In the genomic region with DNA sequence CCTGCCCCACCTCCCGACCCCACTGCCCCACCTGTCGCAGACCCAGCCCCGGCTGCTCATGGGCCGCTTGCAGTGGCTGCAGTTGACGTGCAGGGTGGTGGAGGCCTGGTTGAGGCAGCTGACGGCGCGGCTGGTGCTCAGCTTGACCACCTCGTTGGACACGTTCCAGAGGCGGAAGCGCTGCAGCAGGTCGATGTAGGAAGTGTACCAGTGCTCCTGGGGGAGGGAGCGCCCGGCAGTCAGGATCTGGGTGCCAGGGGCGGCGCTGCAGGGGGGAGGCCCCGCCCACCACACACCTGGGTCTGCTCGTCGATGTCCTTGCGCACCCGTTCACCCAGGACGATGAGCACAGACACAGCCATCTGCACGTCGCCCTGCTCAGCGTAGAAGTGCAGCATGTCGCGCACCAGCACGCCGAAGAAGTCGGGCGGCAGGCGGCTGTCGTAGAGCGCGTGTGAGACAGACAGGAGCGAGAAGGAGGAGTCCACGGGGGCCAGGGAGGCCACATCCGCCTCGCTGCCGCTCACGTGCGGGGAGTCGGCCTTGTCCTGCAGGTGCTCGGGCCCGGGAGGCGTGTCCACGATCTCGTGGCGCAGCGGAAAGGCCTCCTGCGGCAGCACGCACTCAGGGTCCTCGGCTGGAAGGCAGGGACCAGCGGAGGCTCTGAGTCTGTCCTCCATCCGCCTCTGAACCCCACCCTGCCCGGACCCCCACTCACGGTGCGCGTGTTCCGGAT, we compare ENCODE assay signal across 10 cellular contexts. TPM values are rescaled to one million over a fixed set of nuclear protein-coding genes. Genes with fewer than 3 reads are reported as not detected.
DNase-seq lines count a peak whose midpoint lies in the region; ATAC-seq, FAIRE-seq and TF ChIP-seq lines count a peak whose summit lies in the region.
"Had no signal": no experiment of that assay in that cellular context is flagged by ENCODE, and none has a peak within 500 bp of the region (broad histone marks: within the 10 kb centered on the region; RNA-seq: fewer than 3 reads in every experiment).

No MANE protein-coding gene starts in this region.

- H3K4me2 ChIP-seq in K562 (ENCODE audit: insufficient read depth, low read length) (no peak overlapping the region), trophoblast cell (ENCODE audit: low read length) (no peak overlapping the region)

- H2BK5ac ChIP-seq in trophoblast cell (ENCODE audit: low read depth, low read length, poor library complexity), result no peak overlapping the region

- intact Hi-C loops in Calu3 (cut with micrococcal nuclease; ENCODE audit: unreplicated experiment), result no loop called here
- intact Hi-C loops in K562 (cut with micrococcal nuclease), result loop anchor here (5.0 kb wide), 1 partner anchor 288 kb away; a partner anchor contains a TSS

- H2AFZ ChIP-seq in K562 (ENCODE audit: low read depth, low read length) (no peak overlapping the region), trophoblast cell (ENCODE audit: insufficient read depth, low read length, poor library complexity) (no peak overlapping the region)

- 0 out of 4 replicates have a peak overlapping the region, but pooled peaks of 1 of the 2 experiments have one; percentile 21 for H3K9ac ChIP-seq in K562 (ENCODE audit: insufficient read depth in 1 of 2, low read depth in 2 of 2, low read length in 2 of 2)
- no peak overlapping the region for H3K9ac ChIP-seq in trophoblast cell (ENCODE audit: low read length)

- 93% methylated on average over 34 of the region's 61 CpGs for WGBS in K562 (ENCODE audit: insufficient coverage, low coverage, missing lambda C conversion rate)
- no CpG with 5 or more reads among the region's 61 CpGs for WGBS in trophoblast cell (ENCODE audit: extremely low coverage, insufficient coverage, insufficient read length)

- peaks cover 92% of the 10 kb centered on the region for H3K36me3 Mint-ChIP-seq in Calu3 (ENCODE audit: insufficient read depth, unreplicated experiment)

- no peak overlapping the region for H3K14ac ChIP-seq in trophoblast cell (ENCODE audit: low read length)

- peaks cover 15% of the 10 kb centered on the region for H3K9me1 ChIP-seq in K562 (ENCODE audit: control insufficient read depth, insufficient read depth, low read length)

- H3K79me1 ChIP-seq in trophoblast cell (ENCODE audit: low read length), result peaks cover 14% of the 10 kb centered on the region

- no peak overlapping the region for H3K18ac ChIP-seq in trophoblast cell (ENCODE audit: low read length)

- H3K27me3 Mint-ChIP-seq in Calu3 (ENCODE audit: unreplicated experiment), result no peaks in the 10 kb centered on the region

- H2BK120ac ChIP-seq in trophoblast cell (ENCODE audit: insufficient read depth, low read length, poor library complexity), result no peak overlapping the region

- no peak overlapping the region for H4K91ac ChIP-seq in trophoblast cell (ENCODE audit: low read depth, low read length)

- H2BK12ac ChIP-seq in trophoblast cell (ENCODE audit: low read length), result no peak overlapping the region

- POLR2A ChIA-PET in K562 (lab: Yijun Ruan, JAX), result no interaction called here

- peaks cover 21% of the 10 kb centered on the region for H4K20me1 ChIP-seq in K562 (replicated peaks; ENCODE audit: control insufficient read depth, insufficient read depth, low read length)

- no peak for TF ChIP-seq RAD21 in K562 (CRISPR knock-in tag; conservative IDR thresholded peaks at IDR 0.05 in 1 of 2, IDR thresholded peaks at IDR 0.05 in 1 of 2)

- no peaks in the 10 kb centered on the region for H3K9me3 ChIP-seq in K562 (replicated peaks; ENCODE audit: control insufficient read depth, insufficient read depth, low read depth, low read length)
- peaks cover 6% of the 10 kb centered on the region for H3K9me3 ChIP-seq in trophoblast cell (ENCODE audit: insufficient read depth, low read depth, low read length)

- ATAC-seq in K562, result no peak
- no peak for ATAC-seq in GM18502 (IDR thresholded peaks at IDR 0.05; ENCODE audit: poor library complexity, unreplicated experiment)

- H3K27me3 ChIP-seq in K562 (ENCODE audit: control insufficient read depth in 2 of 2, insufficient read depth in 2 of 2, low read length in 2 of 2) (no peaks in the 10 kb centered on the region), trophoblast cell (ENCODE audit: insufficient read depth, low read length) (no peaks in the 10 kb centered on the region)

- peak overlapping the region; percentile 94 for H3K4me3 Mint-ChIP-seq in Calu3 (ENCODE audit: low read depth, unreplicated experiment)

- no peak overlapping the region for H3K27ac ChIP-seq in K562 (ENCODE audit: extremely low read depth, low read depth, low read length)
- no peak overlapping the region for H3K27ac ChIP-seq in trophoblast cell (ENCODE audit: low read depth, low read length)

- H3K79me2 ChIP-seq in K562 (ENCODE audit: control insufficient read depth, insufficient read depth, low read length) (peaks cover 54% of the 10 kb centered on the region), trophoblast cell (ENCODE audit: control insufficient read depth, insufficient read depth, low read length, poor library complexity) (peaks cover 20% of the 10 kb centered on the region)

- H2AK5ac ChIP-seq in trophoblast cell (ENCODE audit: low read length), result no peak overlapping the region

- TF ChIP-seq EP300 in K562 (IDR thresholded peaks at IDR 0.05; ENCODE audit: low read length), result no peak

- H4K12ac ChIP-seq in trophoblast cell (ENCODE audit: low read depth, low read length), result no peak overlapping the region

- DNase-seq in Calu3, result no peak
- peak; percentile 38 for DNase-seq in NCI-H187 treated with DMSO at 0.1 percent for 48 hours (lab: John Stamatoyannopoulos, UW)
- no peak for DNase-seq in K562 (ENCODE audit: extremely low read depth in 1 of 4, low spot score in 3 of 4)
- no peak for DNase-seq in trophoblast cell
- DNase-seq in NOMO-1 (lab: John Stamatoyannopoulos, UW; ENCODE audit: unreplicated experiment in 2 of 2), result no peak
- no peak for DNase-seq in NCI-H1694 treated with DMSO at 0.1 percent for 48 hours (lab: John Stamatoyannopoulos, UW)
- DNase-seq in T-helper 9 cell, result no peak

- peaks cover 16% of the 10 kb centered on the region for H3K4me1 Mint-ChIP-seq in Calu3 (ENCODE audit: low read depth, unreplicated experiment)

- peak overlapping the region; percentile 24 for H4K8ac ChIP-seq in trophoblast cell (ENCODE audit: low read depth, low read length)

- H3K4me1 ChIP-seq in K562 (replicated peaks in 1 of 2; ENCODE audit: control insufficient read depth in 2 of 2, insufficient read depth in 2 of 2, low read length in 2 of 2), result peaks cover 29 to 98% of the 10 kb centered on the region in 2 experiments
- peaks cover 28 to 34% of the 10 kb centered on the region in 2 experiments for H3K4me1 ChIP-seq in trophoblast cell (ENCODE audit: control insufficient read depth in 1 of 2, insufficient read depth in 2 of 2, low read length in 2 of 2)

- H3K4me3 ChIP-seq in K562 (no peak overlapping the region), trophoblast cell (ENCODE audit: low read depth, low read length) (peak overlapping the region; percentile 10)

- in situ Hi-C loops in K562 (cut with MboI), result no loop called here

- no peak overlapping the region for H3K4ac ChIP-seq in trophoblast cell (ENCODE audit: low read depth, low read length)

- no peak overlapping the region for H3K23ac ChIP-seq in trophoblast cell (ENCODE audit: low read length)

- H3K9me3 Mint-ChIP-seq in Calu3 (ENCODE audit: low read depth, unreplicated experiment), result no peaks in the 10 kb centered on the region
- H3K9me3 Mint-ChIP-seq: activated T-helper 1 cell treated with anti-CD3 and anti-CD28 coated beads, Interleukin-12 subunit alpha, Interleukin-12 subunit beta, Interleukin-2, Interleukin-4 antibody, amounts not matched to agents 30 ng/mL and 10 ng/mL and 1 ng/mL, durations not matched to agents 14 hours and 24 hours and 36 hours had no signal

- H3K27ac Mint-ChIP-seq in Calu3 (ENCODE audit: unreplicated experiment), result peak overlapping the region; percentile 89

- no peak for FAIRE-seq in K562 (lab: Jason Lieb, UNC)
- FAIRE-seq: islet of Langerhans had no signal

- no peak for TF ChIP-seq POLR2A in K562 (conservative IDR thresholded peaks at IDR 0.05)

- H3K36me3 ChIP-seq in K562 (ENCODE audit: control insufficient read depth, insufficient read depth, low read length) (peaks cover 68% of the 10 kb centered on the region), trophoblast cell (ENCODE audit: control insufficient read depth in 1 of 2, insufficient read depth in 2 of 2, low read length in 2 of 2) (peaks cover 54 to 57% of the 10 kb centered on the region in 2 experiments)

- TF ChIP-seq CTCF in Calu3 (IDR thresholded peaks at IDR 0.05; ENCODE audit: unreplicated experiment) (no peak), K562 (IDR thresholded peaks at IDR 0.05 in 2 of 3, conservative IDR thresholded peaks at IDR 0.05 in 1 of 3; ENCODE audit: insufficient read depth in 2 of 3, low read depth in 1 of 3, low read length in 3 of 3) (no peak)

- BruUV-seq in Calu3 (replicated peaks; lab: Mats Ljungman, UMichigan), result no TSS peak
- no TSS peak for BruUV-seq in K562 (replicated peaks; lab: Mats Ljungman, UMichigan)

- CTCF ChIA-PET in Calu3 (lab: Charles Lee), result interaction anchor here (1.2 to 1.4 kb wide), 2 partner anchors 20 to 22 kb away, joined by 3 read pairs; no protein-coding TSS in a partner anchor
- CTCF ChIA-PET in K562 (lab: Yijun Ruan, JAX; ENCODE audit: low intra/inter-chr PET ratio), result no interaction called here

RNA-seq across cellular contexts. Expression of a gene that starts 1.0 kb away (rescaled TPM):
- 88.3 and 90.5 TPM in 2 replicates for total RNA-seq in Calu3 (2022)
- total RNA-seq in K562 (2011; cell fraction: chromatin; rRNA removed; ENCODE audit: low replicate concordance), result 18.2 and 82.3 TPM in 2 replicates
- total RNA-seq in K562 (2011; cell fraction: nucleolus; rRNA removed), result 114 and 120 TPM in 2 replicates
- total RNA-seq in K562 (2011; cell fraction: nucleoplasm; rRNA removed), result 55.7 and 56.0 TPM in 2 replicates
- total RNA-seq in K562 (2014; rRNA removed), result 48.3 and 63.8 TPM in 2 replicates
- 9.6 and 15.8 TPM in 2 replicates for total RNA-seq in K562 (2014; rRNA removed; fragmentation: Illumina TruSeq; extraction: Trizol)
- 28.3 and 29.3 TPM in 2 replicates for total RNA-seq in K562 (2015; rRNA removed; fragmentation: Illumina TruSeq; extraction: Trizol)
- 50.6 and 56.6 TPM in 2 replicates for total RNA-seq in K562 (2021)
- 22.2 and 33.4 TPM in 2 replicates for polyA plus RNA-seq in K562 (2011; rRNA removed)
- 35.0 and 78.3 TPM in 2 replicates for polyA plus RNA-seq in K562 (2011; cell fraction: cytosol; rRNA removed)
- 96.4 and 165 TPM in 2 replicates for polyA plus RNA-seq in K562 (2011; cell fraction: nucleus; rRNA removed)
- 52.6 and 67.7 TPM in 2 replicates for polyA plus RNA-seq in K562 (2012)
- 43.3 and 47.9 TPM in 2 replicates for polyA plus RNA-seq in K562 (2014; fragmentation: Illumina TruSeq; extraction: Trizol)
- 1 to 10 TPM; 1.2 to 2.3 TPM for polyA plus RNA-seq in K562 (2014; fragmentation: Nextera tagmentation; extraction: Ambion mirVana)
- 46.6 and 48.7 TPM in 2 replicates for polyA plus RNA-seq in K562 (2014; rRNA removed)
- 5.2 and 7.4 TPM in 2 replicates for polyA minus RNA-seq in K562 (2011; rRNA and poly(A)+ RNA removed)
- 16.1 and 16.5 TPM in 2 replicates for polyA minus RNA-seq in K562 (2011; cell fraction: cytosol; rRNA and poly(A)+ RNA removed)
- 65.4 and 66.1 TPM in 2 replicates for polyA minus RNA-seq in K562 (2011; cell fraction: nucleus; rRNA and poly(A)+ RNA removed)
- 38.3 and 39.8 TPM in 2 replicates for polyA plus RNA-seq in trophoblast cell (2013)

RNA-seq across cellular contexts. Expression of a gene that starts 4.9 kb away (rescaled TPM):
- total RNA-seq in Calu3 (2022) (102 and 114 TPM in 2 replicates), K562 (2014; rRNA removed) (251 and 276 TPM in 2 replicates), K562 (2014; rRNA removed; fragmentation: Illumina TruSeq; extraction: Trizol) (65.4 and 88.2 TPM in 2 replicates), K562 (2015; rRNA removed; fragmentation: Illumina TruSeq; extraction: Trizol) (147 and 168 TPM in 2 replicates), K562 (2021) (191 and 213 TPM in 2 replicates)
- 38.7 and 156 TPM in 2 replicates for total RNA-seq in K562 (2011; cell fraction: chromatin; rRNA removed; ENCODE audit: low replicate concordance)
- total RNA-seq in K562 (2011; cell fraction: nucleolus; rRNA removed), result 192 and 203 TPM in 2 replicates
- total RNA-seq in K562 (2011; cell fraction: nucleoplasm; rRNA removed), result 62.0 and 88.9 TPM in 2 replicates
- polyA plus RNA-seq in K562 (2011; rRNA removed) (114 TPM in 2 replicates), K562 (2014; fragmentation: Illumina TruSeq; extraction: Trizol) (152 and 188 TPM in 2 replicates), K562 (2014; fragmentation: Nextera tagmentation; extraction: Ambion mirVana) (10 to 100 TPM; 10.6 to 27.7 TPM), K562 (2014; rRNA removed) (193 and 200 TPM in 2 replicates)
- 94.5 and 181 TPM in 2 replicates for polyA plus RNA-seq in K562 (2011; cell fraction: cytosol; rRNA removed)
- polyA plus RNA-seq in K562 (2011; cell fraction: nucleus; rRNA removed), result 195 and 305 TPM in 2 replicates
- 87.2 and 101 TPM in 2 replicates for polyA plus RNA-seq in K562 (2012)
- polyA minus RNA-seq in K562 (2011; rRNA and poly(A)+ RNA removed), result 22.1 and 33.0 TPM in 2 replicates
- 41.4 and 45.7 TPM in 2 replicates for polyA minus RNA-seq in K562 (2011; cell fraction: cytosol; rRNA and poly(A)+ RNA removed)
- polyA minus RNA-seq in K562 (2011; cell fraction: nucleus; rRNA and poly(A)+ RNA removed), result 57.6 and 61.8 TPM in 2 replicates
- polyA plus RNA-seq in trophoblast cell (2013), result 96.7 and 97.1 TPM in 2 replicates

RNA-seq across cellular contexts. Expression of a gene that starts 5.1 kb away (rescaled TPM):
- total RNA-seq in Calu3 (2022) (18.6 and 22.5 TPM in 2 replicates), K562 (2014; rRNA removed) (4.8 and 5.3 TPM in 2 replicates), K562 (2014; rRNA removed; fragmentation: Illumina TruSeq; extraction: Trizol) (0.70 and 1.2 TPM in 2 replicates), K562 (2015; rRNA removed; fragmentation: Illumina TruSeq; extraction: Trizol) (3.4 and 5.1 TPM in 2 replicates), K562 (2021) (23.3 and 25.4 TPM in 2 replicates)
- 7.7 and 42.2 TPM in 2 replicates for total RNA-seq in K562 (2011; cell fraction: chromatin; rRNA removed; ENCODE audit: low replicate concordance)
- total RNA-seq in K562 (2011; cell fraction: nucleolus; rRNA removed), result 40.7 and 45.1 TPM in 2 replicates
- total RNA-seq in K562 (2011; cell fraction: nucleoplasm; rRNA removed), result 14.7 and 16.8 TPM in 2 replicates
- polyA plus RNA-seq in K562 (2011; rRNA removed) (3.3 and 6.7 TPM in 2 replicates), K562 (2014; fragmentation: Illumina TruSeq; extraction: Trizol) (5.5 and 10.2 TPM in 2 replicates), K562 (2014; fragmentation: Nextera tagmentation; extraction: Ambion mirVana) (under 1 TPM; 0.08 to 0.11 TPM), K562 (2014; rRNA removed) (12.2 and 12.5 TPM in 2 replicates)
- 5.5 and 12.0 TPM in 2 replicates for polyA plus RNA-seq in K562 (2011; cell fraction: cytosol; rRNA removed)
- polyA plus RNA-seq in K562 (2011; cell fraction: nucleus; rRNA removed), result 36.7 and 65.7 TPM in 2 replicates
- 14.6 and 20.0 TPM in 2 replicates for polyA plus RNA-seq in K562 (2012)
- 2.7 and 3.3 TPM in 2 replicates for polyA minus RNA-seq in K562 (2011; rRNA and poly(A)+ RNA removed)
- polyA minus RNA-seq in K562 (2011; cell fraction: cytosol; rRNA and poly(A)+ RNA removed), result 7.6 and 11.2 TPM in 2 replicates
- 14.4 and 18.2 TPM in 2 replicates for polyA minus RNA-seq in K562 (2011; cell fraction: nucleus; rRNA and poly(A)+ RNA removed)
- polyA plus RNA-seq in trophoblast cell (2013), result 8.8 and 9.1 TPM in 2 replicates

RNA-seq across cellular contexts. Expression of a gene that starts 9.7 kb away (rescaled TPM):
- total RNA-seq in Calu3 (2022) (2.4 and 2.6 TPM in 2 replicates), K562 (2014; rRNA removed) (2.7 and 3.9 TPM in 2 replicates), K562 (2014; rRNA removed; fragmentation: Illumina TruSeq; extraction: Trizol) (0.11 TPM in 1 of 2 replicates, not detected in the other), K562 (2015; rRNA removed; fragmentation: Illumina TruSeq; extraction: Trizol) (0.79 and 0.94 TPM in 2 replicates), K562 (2021) (3.6 and 4.0 TPM in 2 replicates)
- 4.0 and 18.2 TPM in 2 replicates for total RNA-seq in K562 (2011; cell fraction: chromatin; rRNA removed; ENCODE audit: low replicate concordance)
- total RNA-seq in K562 (2011; cell fraction: nucleolus; rRNA removed), result 16.8 and 19.9 TPM in 2 replicates
- total RNA-seq in K562 (2011; cell fraction: nucleoplasm; rRNA removed), result 6.3 and 7.2 TPM in 2 replicates
- polyA plus RNA-seq in K562 (2011; rRNA removed) (1.7 and 3.5 TPM in 2 replicates), K562 (2014; fragmentation: Illumina TruSeq; extraction: Trizol) (0.55 and 1.1 TPM in 2 replicates), K562 (2014; fragmentation: Nextera tagmentation; extraction: Ambion mirVana) (under 1 TPM in 1 of 2 experiments, not detected in 1; 0.03 TPM), K562 (2014; rRNA removed) (3.4 and 5.6 TPM in 2 replicates)
- polyA plus RNA-seq in K562 (2011; cell fraction: cytosol; rRNA removed), result 2.9 and 8.6 TPM in 2 replicates
- polyA plus RNA-seq in K562 (2011; cell fraction: nucleus; rRNA removed), result 36.3 and 53.0 TPM in 2 replicates
- 2.4 and 6.7 TPM in 2 replicates for polyA plus RNA-seq in K562 (2012)
- 0.15 and 0.39 TPM in 2 replicates for polyA minus RNA-seq in K562 (2011; rRNA and poly(A)+ RNA removed)
- polyA minus RNA-seq in K562 (2011; cell fraction: cytosol; rRNA and poly(A)+ RNA removed), result 1.2 TPM in 1 of 2 replicates, not detected in the other
- polyA minus RNA-seq in K562 (2011; cell fraction: nucleus; rRNA and poly(A)+ RNA removed), result 3.2 and 5.4 TPM in 2 replicates
- 1.3 TPM in 2 replicates for polyA plus RNA-seq in trophoblast cell (2013)

RNA-seq across cellular contexts. Expression of a gene that starts 17.2 kb away (rescaled TPM):
- total RNA-seq in Calu3 (2022), result 154 and 163 TPM in 2 replicates
- total RNA-seq in K562 (2011; cell fraction: chromatin; rRNA removed; ENCODE audit: low replicate concordance), result 214 and 929 TPM in 2 replicates
- 1,026 and 1,077 TPM in 2 replicates for total RNA-seq in K562 (2011; cell fraction: nucleolus; rRNA removed)
- 329 and 385 TPM in 2 replicates for total RNA-seq in K562 (2011; cell fraction: nucleoplasm; rRNA removed)
- 116 and 158 TPM in 2 replicates for total RNA-seq in K562 (2014; rRNA removed)
- total RNA-seq in K562 (2014; rRNA removed; fragmentation: Illumina TruSeq; extraction: Trizol), result 18.6 and 26.7 TPM in 2 replicates
- total RNA-seq in K562 (2015; rRNA removed; fragmentation: Illumina TruSeq; extraction: Trizol), result 83.6 and 87.9 TPM in 2 replicates
- 267 TPM in 2 replicates for total RNA-seq in K562 (2021)
- polyA plus RNA-seq in K562 (2011; rRNA removed), result 118 and 173 TPM in 2 replicates
- polyA plus RNA-seq in K562 (2011; cell fraction: cytosol; rRNA removed), result 121 and 296 TPM in 2 replicates
- 1,454 and 2,407 TPM in 2 replicates for polyA plus RNA-seq in K562 (2011; cell fraction: nucleus; rRNA removed)
- 192 and 214 TPM in 2 replicates for polyA plus RNA-seq in K562 (2012)
- 112 and 139 TPM in 2 replicates for polyA plus RNA-seq in K562 (2014; fragmentation: Illumina TruSeq; extraction: Trizol)
- polyA plus RNA-seq in K562 (2014; fragmentation: Nextera tagmentation; extraction: Ambion mirVana), result 1 to 10 TPM; 5.0 to 6.8 TPM
- polyA plus RNA-seq in K562 (2014; rRNA removed), result 373 and 378 TPM in 2 replicates
- polyA minus RNA-seq in K562 (2011; rRNA and poly(A)+ RNA removed), result 14.4 and 20.6 TPM in 2 replicates
- polyA minus RNA-seq in K562 (2011; cell fraction: cytosol; rRNA and poly(A)+ RNA removed), result 48.0 and 67.2 TPM in 2 replicates
- 214 and 219 TPM in 2 replicates for polyA minus RNA-seq in K562 (2011; cell fraction: nucleus; rRNA and poly(A)+ RNA removed)
- polyA plus RNA-seq in trophoblast cell (2013), result 74.5 and 75.8 TPM in 2 replicates
